Comparison of ENCODE assay signal across 15 cellular contexts in genomic region chr7:126578338-126578737, GRCh38.
DNase-seq lines count a peak whose midpoint lies in the region; ATAC-seq lines count a peak whose summit lies in the region.
"Had no signal": no experiment of that assay in that cellular context is flagged by ENCODE, and none has a peak within 500 bp of the region (broad histone marks: within the 10 kb centered on the region; RNA-seq: fewer than 3 reads in every experiment).

No MANE protein-coding gene starts in this region.

- peak; percentile 49 for DNase-seq in DMS153 treated with DMSO at 0.1 percent for 48 hours (lab: John Stamatoyannopoulos, UW; ENCODE audit: unreplicated experiment)
- DNase-seq in NCI-H1105 (lab: John Stamatoyannopoulos, UW), result peak; percentile 82
- peak; percentile 73 for DNase-seq in NCI-H510A treated with DMSO at 0.1 percent for 48 hours (lab: John Stamatoyannopoulos, UW)
- peak; percentile 37 for DNase-seq in left kidney (ENCODE audit: low read depth, low spot score)
- DNase-seq in HuH-7 (ENCODE audit: low spot score), result no peak
- DNase-seq in germinal center (ENCODE audit: low spot score), result no peak
- DNase-seq in epidermal melanocyte (ENCODE audit: insufficient read length, low spot score), result no peak
- DNase-seq: activated naive CD8-positive, alpha-beta T cell treated with anti-CD3 and anti-CD28 coated beads, Interleukin-2, amount 10 ng/mL, durations not matched to agents 7 days and 5 days; brain microvascular endothelial cell; Caco-2; H7; left ventricle myocardium superior; nephron progenitor cell; NK-92 treated with Interleukin-12 subunit alpha and Interleukin-12 subunit beta, amount 100 ng/mL, for 24 hours had no signal

- no peak for ATAC-seq in GM21786 (IDR thresholded peaks at IDR 0.05; ENCODE audit: unreplicated experiment)
- ATAC-seq: left ventricle myocardium superior had no signal

Comparison
In these comparisons a context has a peak if more than half of its experiments do, and no peak if none do; other contexts are left out.
1. DNase-seq: peak in DMS153 treated with DMSO at 0.1 percent for 48 hours (single experiment), NCI-H1105 (single experiment), NCI-H510A treated with DMSO at 0.1 percent for 48 hours (single experiment) and left kidney (single experiment); none in HuH-7 (single experiment), germinal center (single experiment) and epidermal melanocyte (single experiment).